Comparison of ENCODE assay signal across 1 cellular context in genomic region chr9:122940603-122941559, GRCh38.
A peak's percentile ranks its signal among the peaks of the same experiment; 100 is the strongest.
TF ChIP-seq lines count a peak whose summit lies in the region.

RABGAP1 (plus strand) TSS chr9:122941020; CDS start chr9:122957060, 16,040 bp downstream.

TF ChIP-seq in H1, 55 proteins besides CTCF, POLR2A, EP300 and RAD21 (continued from another document):
- no peak for TF ChIP-seq FOSL1 (IDR thresholded peaks at IDR 0.05; ENCODE audit: insufficient read depth, low read depth, low read length)
- TF ChIP-seq PHF8 (conservative IDR thresholded peaks at IDR 0.05; ENCODE audit: low read depth, low read length) = peak; percentile 100
- TF ChIP-seq CREB1 (IDR thresholded peaks at IDR 0.05) = peak; percentile 91
- peak; percentile 65 for TF ChIP-seq TAF7 (optimal IDR thresholded peaks at IDR 0.05; ENCODE audit: borderline replicate concordance, low read depth, low read length)
- peak; percentile 10; the same call in 1 of the 2 replicates for TF ChIP-seq E2F6 (IDR thresholded peaks at IDR 0.05)
- peak; percentile 97; the same call in 1 of the 2 replicates for TF ChIP-seq RBBP5 (IDR thresholded peaks at IDR 0.05; ENCODE audit: borderline replicate concordance, low read depth, low read length)
- peak; percentile 77 for TF ChIP-seq SP1 (IDR thresholded peaks at IDR 0.05; ENCODE audit: low read depth, low read length)
- no peak for TF ChIP-seq EGR1 (IDR thresholded peaks at IDR 0.05; ENCODE audit: borderline replicate concordance, low read depth, low read length)
- TF ChIP-seq BCL11A (IDR thresholded peaks at IDR 0.05; ENCODE audit: low read depth in 2 of 2, low read length in 2 of 2) = no peak
- TF ChIP-seq TBP (IDR thresholded peaks at IDR 0.05; ENCODE audit: low read depth, low read length) = peak; percentile 64
- peak; percentile 90 for TF ChIP-seq POLR2AphosphoS5 (IDR thresholded peaks at IDR 0.05; ENCODE audit: low read depth, low read length)
- TF ChIP-seq SP4 (IDR thresholded peaks at IDR 0.05; ENCODE audit: low read length) = peak; percentile 24; the same call in 1 of the 2 replicates
- TF ChIP-seq KDM4A (IDR thresholded peaks at IDR 0.05; ENCODE audit: low read depth, low read length, severe bottlenecking) = peak; percentile 77
- peak; percentile 77 for TF ChIP-seq NRF1 (IDR thresholded peaks at IDR 0.05; ENCODE audit: low read depth, low read length)
- no peak for TF ChIP-seq BRCA1 (IDR thresholded peaks at IDR 0.05; ENCODE audit: low read depth, low read length)
- TF ChIP-seq TAF1 (IDR thresholded peaks at IDR 0.05; ENCODE audit: low read depth, low read length) = peak; percentile 84
